In the genomic region with DNA sequence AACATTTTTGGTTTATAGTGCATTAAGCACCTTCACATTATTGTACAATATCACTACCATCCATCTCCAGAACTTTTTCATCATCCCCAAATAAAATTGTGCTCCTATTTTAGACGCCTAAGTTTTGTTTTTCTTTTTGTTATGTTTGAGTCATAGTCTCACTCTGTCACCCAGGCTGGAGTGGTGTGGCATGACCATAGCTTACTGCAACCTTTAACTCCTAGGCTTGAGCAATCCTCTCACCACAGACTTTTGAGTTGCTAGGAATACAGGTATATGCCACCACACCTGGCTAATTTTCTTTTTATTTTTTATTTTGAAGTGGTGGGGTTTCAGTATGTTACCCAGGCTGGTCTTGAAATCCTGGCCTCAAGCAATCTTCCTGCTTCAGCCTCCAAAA, we compare ENCODE assay signal across 1 cellular context.
TF ChIP-seq lines count a peak whose summit lies in the region.

No MANE protein-coding gene starts in this region.

TF ChIP-seq in GM12878, 131 proteins besides CTCF, POLR2A, EP300 and RAD21 (continued from another document):
- TF ChIP-seq, protein P1, sequence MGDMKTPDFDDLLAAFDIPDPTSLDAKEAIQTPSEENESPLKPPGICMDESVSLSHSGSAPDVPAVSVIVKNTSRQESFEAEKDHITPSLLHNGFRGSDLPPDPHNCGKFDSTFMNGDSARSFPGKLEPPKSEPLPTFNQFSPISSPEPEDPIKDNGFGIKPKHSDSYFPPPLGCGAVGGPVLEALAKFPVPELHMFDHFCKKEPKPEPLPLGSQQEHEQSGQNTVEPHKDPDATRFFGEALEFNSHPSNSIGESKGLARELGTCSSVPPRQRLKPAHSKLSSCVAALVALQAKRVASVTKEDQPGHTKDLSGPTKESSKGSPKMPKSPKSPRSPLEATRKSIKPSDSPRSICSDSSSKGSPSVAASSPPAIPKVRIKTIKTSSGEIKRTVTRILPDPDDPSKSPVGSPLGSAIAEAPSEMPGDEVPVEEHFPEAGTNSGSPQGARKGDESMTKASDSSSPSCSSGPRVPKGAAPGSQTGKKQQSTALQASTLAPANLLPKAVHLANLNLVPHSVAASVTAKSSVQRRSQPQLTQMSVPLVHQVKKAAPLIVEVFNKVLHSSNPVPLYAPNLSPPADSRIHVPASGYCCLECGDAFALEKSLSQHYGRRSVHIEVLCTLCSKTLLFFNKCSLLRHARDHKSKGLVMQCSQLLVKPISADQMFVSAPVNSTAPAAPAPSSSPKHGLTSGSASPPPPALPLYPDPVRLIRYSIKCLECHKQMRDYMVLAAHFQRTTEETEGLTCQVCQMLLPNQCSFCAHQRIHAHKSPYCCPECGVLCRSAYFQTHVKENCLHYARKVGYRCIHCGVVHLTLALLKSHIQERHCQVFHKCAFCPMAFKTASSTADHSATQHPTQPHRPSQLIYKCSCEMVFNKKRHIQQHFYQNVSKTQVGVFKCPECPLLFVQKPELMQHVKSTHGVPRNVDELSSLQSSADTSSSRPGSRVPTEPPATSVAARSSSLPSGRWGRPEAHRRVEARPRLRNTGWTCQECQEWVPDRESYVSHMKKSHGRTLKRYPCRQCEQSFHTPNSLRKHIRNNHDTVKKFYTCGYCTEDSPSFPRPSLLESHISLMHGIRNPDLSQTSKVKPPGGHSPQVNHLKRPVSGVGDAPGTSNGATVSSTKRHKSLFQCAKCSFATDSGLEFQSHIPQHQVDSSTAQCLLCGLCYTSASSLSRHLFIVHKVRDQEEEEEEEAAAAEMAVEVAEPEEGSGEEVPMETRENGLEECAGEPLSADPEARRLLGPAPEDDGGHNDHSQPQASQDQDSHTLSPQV (IDR thresholded peaks at IDR 0.05) = no peak
- no peak for TF ChIP-seq BRCA1 (IDR thresholded peaks at IDR 0.05; ENCODE audit: low read depth, low read length)
- no peak for TF ChIP-seq MEF2B (IDR thresholded peaks at IDR 0.05; ENCODE audit: partially characterized antibody, poor library complexity, severe bottlenecking)
- no peak for TF ChIP-seq MYC (IDR thresholded peaks at IDR 0.05; ENCODE audit: insufficient read depth, insufficient read length, insufficient replicate concordance, low read length, severe bottlenecking)
- no peak for TF ChIP-seq HDGF (IDR thresholded peaks at IDR 0.05)
- TF ChIP-seq, protein P2, sequence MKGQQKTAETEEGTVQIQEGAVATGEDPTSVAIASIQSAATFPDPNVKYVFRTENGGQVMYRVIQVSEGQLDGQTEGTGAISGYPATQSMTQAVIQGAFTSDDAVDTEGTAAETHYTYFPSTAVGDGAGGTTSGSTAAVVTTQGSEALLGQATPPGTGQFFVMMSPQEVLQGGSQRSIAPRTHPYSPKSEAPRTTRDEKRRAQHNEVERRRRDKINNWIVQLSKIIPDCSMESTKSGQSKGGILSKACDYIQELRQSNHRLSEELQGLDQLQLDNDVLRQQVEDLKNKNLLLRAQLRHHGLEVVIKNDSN (IDR thresholded peaks at IDR 0.05; ENCODE audit: borderline replicate concordance, extremely low read length, insufficient read depth, low read depth, low read length) = no peak
- TF ChIP-seq, protein P3, sequence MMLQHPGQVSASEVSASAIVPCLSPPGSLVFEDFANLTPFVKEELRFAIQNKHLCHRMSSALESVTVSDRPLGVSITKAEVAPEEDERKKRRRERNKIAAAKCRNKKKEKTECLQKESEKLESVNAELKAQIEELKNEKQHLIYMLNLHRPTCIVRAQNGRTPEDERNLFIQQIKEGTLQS (IDR thresholded peaks at IDR 0.05; ENCODE audit: borderline replicate concordance, extremely low read depth, low read depth, low read length) = no peak
- no peak for TF ChIP-seq RUNX3 (IDR thresholded peaks at IDR 0.05; ENCODE audit: low read length)
- TF ChIP-seq CREM (IDR thresholded peaks at IDR 0.05; ENCODE audit: low read depth) = no peak
- TF ChIP-seq NR2F1 (conservative IDR thresholded peaks at IDR 0.05) = no peak
- TF ChIP-seq, protein P4, sequence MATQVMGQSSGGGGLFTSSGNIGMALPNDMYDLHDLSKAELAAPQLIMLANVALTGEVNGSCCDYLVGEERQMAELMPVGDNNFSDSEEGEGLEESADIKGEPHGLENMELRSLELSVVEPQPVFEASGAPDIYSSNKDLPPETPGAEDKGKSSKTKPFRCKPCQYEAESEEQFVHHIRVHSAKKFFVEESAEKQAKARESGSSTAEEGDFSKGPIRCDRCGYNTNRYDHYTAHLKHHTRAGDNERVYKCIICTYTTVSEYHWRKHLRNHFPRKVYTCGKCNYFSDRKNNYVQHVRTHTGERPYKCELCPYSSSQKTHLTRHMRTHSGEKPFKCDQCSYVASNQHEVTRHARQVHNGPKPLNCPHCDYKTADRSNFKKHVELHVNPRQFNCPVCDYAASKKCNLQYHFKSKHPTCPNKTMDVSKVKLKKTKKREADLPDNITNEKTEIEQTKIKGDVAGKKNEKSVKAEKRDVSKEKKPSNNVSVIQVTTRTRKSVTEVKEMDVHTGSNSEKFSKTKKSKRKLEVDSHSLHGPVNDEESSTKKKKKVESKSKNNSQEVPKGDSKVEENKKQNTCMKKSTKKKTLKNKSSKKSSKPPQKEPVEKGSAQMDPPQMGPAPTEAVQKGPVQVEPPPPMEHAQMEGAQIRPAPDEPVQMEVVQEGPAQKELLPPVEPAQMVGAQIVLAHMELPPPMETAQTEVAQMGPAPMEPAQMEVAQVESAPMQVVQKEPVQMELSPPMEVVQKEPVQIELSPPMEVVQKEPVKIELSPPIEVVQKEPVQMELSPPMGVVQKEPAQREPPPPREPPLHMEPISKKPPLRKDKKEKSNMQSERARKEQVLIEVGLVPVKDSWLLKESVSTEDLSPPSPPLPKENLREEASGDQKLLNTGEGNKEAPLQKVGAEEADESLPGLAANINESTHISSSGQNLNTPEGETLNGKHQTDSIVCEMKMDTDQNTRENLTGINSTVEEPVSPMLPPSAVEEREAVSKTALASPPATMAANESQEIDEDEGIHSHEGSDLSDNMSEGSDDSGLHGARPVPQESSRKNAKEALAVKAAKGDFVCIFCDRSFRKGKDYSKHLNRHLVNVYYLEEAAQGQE (IDR thresholded peaks at IDR 0.05; ENCODE audit: low read depth, low read length) = no peak
- no peak for TF ChIP-seq ASH2L (IDR thresholded peaks at IDR 0.05; ENCODE audit: borderline replicate concordance, low read depth)
- no peak for TF ChIP-seq SIX5 (IDR thresholded peaks at IDR 0.05; ENCODE audit: low read depth, low read length, severe bottlenecking)
- TF ChIP-seq MTA3 (IDR thresholded peaks at IDR 0.05; ENCODE audit: borderline replicate concordance, low read length) = no peak
- TF ChIP-seq ZNF622 (IDR thresholded peaks at IDR 0.05) = no peak
